ENCODE assay signal across 1 cellular context in genomic region chr7:134907639-134908038, GRCh38.
TF ChIP-seq lines count a peak whose summit lies in the region.

No MANE protein-coding gene starts in this region.

TF ChIP-seq in SK-N-SH treated with all-trans-retinoic acid at 6 μM for 48 hours, 23 proteins besides CTCF, POLR2A, EP300 and RAD21 (continued from another document):
- TF ChIP-seq TOX (CRISPR knock-in tag; IDR thresholded peaks at IDR 0.05; ENCODE audit: borderline replicate concordance) (no peak), RARB (CRISPR knock-in tag; IDR thresholded peaks at IDR 0.05) (no peak)
